In the genomic region with DNA sequence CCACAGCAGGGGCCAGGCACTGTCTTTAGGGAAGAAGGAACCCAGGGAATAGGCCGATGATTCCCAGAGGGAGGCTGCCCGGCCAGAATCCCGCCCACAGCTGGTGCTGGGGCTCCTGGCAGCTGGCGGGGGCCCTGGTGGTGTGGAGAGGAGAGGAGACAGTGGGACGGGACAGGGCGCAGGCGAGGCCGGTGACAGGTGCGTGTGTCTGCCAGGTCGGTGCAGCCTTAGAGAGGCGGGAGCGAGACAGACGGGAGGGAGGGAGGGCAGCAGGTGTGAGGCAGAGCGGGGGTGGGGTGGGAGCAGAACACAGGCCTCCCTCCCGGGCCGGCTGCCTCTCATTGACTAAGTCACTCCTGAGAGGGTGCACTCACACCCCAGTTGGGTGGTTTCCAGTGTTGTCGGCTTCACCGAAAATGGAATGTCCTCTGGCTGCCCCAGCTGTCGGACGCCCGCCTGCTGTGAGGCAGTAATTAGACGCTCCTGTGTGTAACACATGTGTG, we compare ENCODE assay signal across 13 cellular contexts. TPM values are rescaled to one million over a fixed set of nuclear protein-coding genes. Genes with fewer than 3 reads are reported as not detected.
A peak's percentile ranks its signal among the peaks of the same experiment; 100 is the strongest.
DNase-seq lines count a peak whose midpoint lies in the region; ATAC-seq and TF ChIP-seq lines count a peak whose summit lies in the region.
"Had no signal": no experiment of that assay in that cellular context is flagged by ENCODE, and none has a peak within 500 bp of the region (broad histone marks: within the 10 kb centered on the region; RNA-seq: fewer than 3 reads in every experiment).

No MANE protein-coding gene starts in this region.

- ATAC-seq in left cardiac atrium = peak; percentile 87 to 92
- ATAC-seq in GM19452 (IDR thresholded peaks at IDR 0.05; ENCODE audit: unreplicated experiment) = no peak
- ATAC-seq: activated T-cell treated with anti-CD3 and anti-CD28 coated beads, Interleukin-2, amount 50 U/mL, for 72 hours; effector memory CD8-positive, alpha-beta T cell had no signal

- H3K4me1 ChIP-seq in adrenal gland (replicated peaks in 1 of 2) = no peaks in the 10 kb centered on the region

- 21 to 25% methylated on average over 19 to 22 of the region's 22 CpGs for WGBS in lower leg skin, 2 donors
- 71 to 74% (median 72%) methylated on average over 7 to 22 of the region's 22 CpGs for WGBS in adrenal gland, 4 donors

- intact Hi-C loops in left cardiac atrium (cut with DNase I) = no loop called here
- intact Hi-C loops in lower leg skin (cut with DNase I; ENCODE audit: low total_unique reads) = no loop called here
- intact Hi-C loops in adrenal gland (cut with DNase I) = no loop called here

- no peak for TF ChIP-seq CTCF in lower leg skin (IDR thresholded peaks at IDR 0.05)
- TF ChIP-seq CTCF in adrenal gland (IDR thresholded peaks at IDR 0.05) = no peak

- DNase-seq in AG08395 (ENCODE audit: low spot score) (peak; percentile 29), NCI-H128 (lab: John Stamatoyannopoulos, UW; ENCODE audit: unreplicated experiment) (peak; percentile 90), RPMI7951 (ENCODE audit: low read depth) (peak; percentile 23), left cardiac atrium (peak; percentile 83), lower leg skin (ENCODE audit: low spot score in 2 of 2) (no peak), adrenal gland (no peak)
- DNase-seq in activated CD8-positive, alpha-beta memory T cell treated with anti-CD3 and anti-CD28 coated beads, Interleukin-2, amount 50 U/mL, for 48 hours = no peak
- DNase-seq: activated T-cell treated with anti-CD3 and anti-CD28 coated beads, Interleukin-2, amount 50 U/mL, for 72 hours; effector memory CD8-positive, alpha-beta T cell; KBM-7 had no signal

- H3K27me3 ChIP-seq in adrenal gland = no peaks in the 10 kb centered on the region

- H3K27ac ChIP-seq in adrenal gland = no peak overlapping the region
- H3K27ac ChIP-seq: thoracic aorta had no signal

- TF ChIP-seq POLR2A in lower leg skin (IDR thresholded peaks at IDR 0.05) (no peak), adrenal gland (IDR thresholded peaks at IDR 0.05) (no peak)

- H3K9me3 ChIP-seq in adrenal gland (replicated peaks in 1 of 3) = peaks cover 0 to 10% (median 0%) of the 10 kb centered on the region in 3 donors

- no peaks in the 10 kb centered on the region for H3K36me3 ChIP-seq in adrenal gland (replicated peaks in 1 of 2)
- H3K36me3 ChIP-seq: thoracic aorta had no signal

- no peak overlapping the region for H3K4me3 ChIP-seq in lower leg skin (ENCODE audit: low read depth, poor library complexity, severe bottlenecking)
- H3K4me3 ChIP-seq in adrenal gland = no peak overlapping the region
- H3K4me3 ChIP-seq: lung, thoracic aorta had no signal

RNA-seq across cellular contexts. Expression of a gene that starts 55.2 kb away (rescaled TPM):
- 0.39 and 0.48 TPM in 2 replicates for total RNA-seq in RPMI7951 (2014; rRNA removed; shearing (Covaris generic))
- total RNA-seq in left cardiac atrium (1 to 10 TPM; 6.0 to 9.5 TPM), lower leg skin (1 to 10 TPM; 1.2 to 2.6 (median 1.8) TPM), adrenal gland (1 to 10 TPM in 4 of 8 donors, under 1 TPM in 4; 0.24 to 2.8 (median 1.0) TPM)
- 1 to 10 TPM in 1 of 3 donors, under 1 TPM in 2; 0.05 to 1.5 (median 0.80) TPM for polyA plus RNA-seq in adrenal gland
- total RNA-seq: activated T-cell treated with anti-CD3 and anti-CD28 coated beads, Interleukin-2, amount 50 U/mL, for 72 hours had no signal

Comparison
In these comparisons a context has a peak if more than half of its experiments do, and no peak if none do; other contexts are left out.
1. DNase-seq: peak in AG08395 (single experiment), NCI-H128 (single experiment), RPMI7951 (single experiment) and left cardiac atrium (single experiment); none in lower leg skin (0 of 2), adrenal gland (0 of 7) and activated CD8-positive, alpha-beta memory T cell treated with anti-CD3 and anti-CD28 coated beads, Interleukin-2, amount 50 U/mL, for 48 hours (single experiment).